In genomic region chr11:1842149-1843097, GRCh38 we compare ENCODE assay signal across 1 cellular context.
TF ChIP-seq lines count a peak whose summit lies in the region.

No MANE protein-coding gene starts in this region.

TF ChIP-seq in K562, 482 proteins besides CTCF, POLR2A, EP300 and RAD21 (continued from another document):
- TF ChIP-seq RERE (CRISPR knock-in tag; IDR thresholded peaks at IDR 0.05; ENCODE audit: borderline replicate concordance), result no peak
TF ChIP-seq in K562: peak in this region for 5.
